Comparison of ENCODE assay signal across 1 cellular context in genomic region chr12:76084277-76085158, GRCh38.
TF ChIP-seq lines count a peak whose summit lies in the region.

A gene with protein sequence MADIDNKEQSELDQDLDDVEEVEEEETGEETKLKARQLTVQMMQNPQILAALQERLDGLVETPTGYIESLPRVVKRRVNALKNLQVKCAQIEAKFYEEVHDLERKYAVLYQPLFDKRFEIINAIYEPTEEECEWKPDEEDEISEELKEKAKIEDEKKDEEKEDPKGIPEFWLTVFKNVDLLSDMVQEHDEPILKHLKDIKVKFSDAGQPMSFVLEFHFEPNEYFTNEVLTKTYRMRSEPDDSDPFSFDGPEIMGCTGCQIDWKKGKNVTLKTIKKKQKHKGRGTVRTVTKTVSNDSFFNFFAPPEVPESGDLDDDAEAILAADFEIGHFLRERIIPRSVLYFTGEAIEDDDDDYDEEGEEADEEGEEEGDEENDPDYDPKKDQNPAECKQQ (minus strand): TSS chr12:76084685. CDS start chr12:76074219, 10,466 bp downstream.

TF ChIP-seq in K562, 482 proteins besides CTCF, POLR2A, EP300 and RAD21 (continued from another document and continues in another):
- TF ChIP-seq, protein P1, sequence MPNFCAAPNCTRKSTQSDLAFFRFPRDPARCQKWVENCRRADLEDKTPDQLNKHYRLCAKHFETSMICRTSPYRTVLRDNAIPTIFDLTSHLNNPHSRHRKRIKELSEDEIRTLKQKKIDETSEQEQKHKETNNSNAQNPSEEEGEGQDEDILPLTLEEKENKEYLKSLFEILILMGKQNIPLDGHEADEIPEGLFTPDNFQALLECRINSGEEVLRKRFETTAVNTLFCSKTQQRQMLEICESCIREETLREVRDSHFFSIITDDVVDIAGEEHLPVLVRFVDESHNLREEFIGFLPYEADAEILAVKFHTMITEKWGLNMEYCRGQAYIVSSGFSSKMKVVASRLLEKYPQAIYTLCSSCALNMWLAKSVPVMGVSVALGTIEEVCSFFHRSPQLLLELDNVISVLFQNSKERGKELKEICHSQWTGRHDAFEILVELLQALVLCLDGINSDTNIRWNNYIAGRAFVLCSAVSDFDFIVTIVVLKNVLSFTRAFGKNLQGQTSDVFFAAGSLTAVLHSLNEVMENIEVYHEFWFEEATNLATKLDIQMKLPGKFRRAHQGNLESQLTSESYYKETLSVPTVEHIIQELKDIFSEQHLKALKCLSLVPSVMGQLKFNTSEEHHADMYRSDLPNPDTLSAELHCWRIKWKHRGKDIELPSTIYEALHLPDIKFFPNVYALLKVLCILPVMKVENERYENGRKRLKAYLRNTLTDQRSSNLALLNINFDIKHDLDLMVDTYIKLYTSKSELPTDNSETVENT (CRISPR knock-in tag; IDR thresholded peaks at IDR 0.05), result peak; percentile 70
- TF ChIP-seq, protein P2, sequence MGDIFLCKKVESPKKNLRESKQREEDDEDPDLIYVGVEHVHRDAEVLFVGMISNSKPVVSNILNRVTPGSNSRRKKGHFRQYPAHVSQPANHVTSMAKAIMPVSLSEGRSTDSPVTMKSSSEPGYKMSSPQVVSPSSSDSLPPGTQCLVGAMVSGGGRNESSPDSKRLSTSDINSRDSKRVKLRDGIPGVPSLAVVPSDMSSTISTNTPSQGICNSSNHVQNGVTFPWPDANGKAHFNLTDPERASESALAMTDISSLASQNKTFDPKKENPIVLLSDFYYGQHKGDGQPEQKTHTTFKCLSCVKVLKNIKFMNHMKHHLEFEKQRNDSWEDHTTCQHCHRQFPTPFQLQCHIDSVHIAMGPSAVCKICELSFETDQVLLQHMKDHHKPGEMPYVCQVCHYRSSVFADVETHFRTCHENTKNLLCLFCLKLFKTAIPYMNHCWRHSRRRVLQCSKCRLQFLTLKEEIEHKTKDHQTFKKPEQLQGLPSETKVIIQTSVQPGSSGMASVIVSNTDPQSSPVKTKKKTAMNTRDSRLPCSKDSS (IDR thresholded peaks at IDR 0.05; ENCODE audit: low read depth, partially characterized antibody), result no peak
- TF ChIP-seq, protein P3, sequence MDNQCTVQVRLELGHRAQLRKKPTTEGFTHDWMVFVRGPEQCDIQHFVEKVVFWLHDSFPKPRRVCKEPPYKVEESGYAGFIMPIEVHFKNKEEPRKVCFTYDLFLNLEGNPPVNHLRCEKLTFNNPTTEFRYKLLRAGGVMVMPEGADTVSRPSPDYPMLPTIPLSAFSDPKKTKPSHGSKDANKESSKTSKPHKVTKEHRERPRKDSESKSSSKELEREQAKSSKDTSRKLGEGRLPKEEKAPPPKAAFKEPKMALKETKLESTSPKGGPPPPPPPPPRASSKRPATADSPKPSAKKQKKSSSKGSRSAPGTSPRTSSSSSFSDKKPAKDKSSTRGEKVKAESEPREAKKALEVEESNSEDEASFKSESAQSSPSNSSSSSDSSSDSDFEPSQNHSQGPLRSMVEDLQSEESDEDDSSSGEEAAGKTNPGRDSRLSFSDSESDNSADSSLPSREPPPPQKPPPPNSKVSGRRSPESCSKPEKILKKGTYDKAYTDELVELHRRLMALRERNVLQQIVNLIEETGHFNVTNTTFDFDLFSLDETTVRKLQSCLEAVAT (IDR thresholded peaks at IDR 0.05), result 0 out of 4 replicates have a peak, but pooled peaks of 1 of the 2 experiments have one; percentile 42
- TF ChIP-seq FOXO4 (CRISPR knock-in tag; IDR thresholded peaks at IDR 0.05), result no peak
- no peak for TF ChIP-seq TEAD2 (tag; IDR thresholded peaks at IDR 0.05)
- TF ChIP-seq SRF (CRISPR knock-in tag; IDR thresholded peaks at IDR 0.05), result peak in 1 of 2 experiments; percentile 46; a peak in 1 of 4 replicates
- TF ChIP-seq U2AF2 (optimal IDR thresholded peaks at IDR 0.05; ENCODE audit: low read depth, low read length), result no peak
- no peak for TF ChIP-seq ZNF561 (CRISPR knock-in tag; conservative IDR thresholded peaks at IDR 0.05)
- TF ChIP-seq ZC3H4 (CRISPR knock-in tag; IDR thresholded peaks at IDR 0.05; ENCODE audit: borderline replicate concordance), result no peak
- no peak for TF ChIP-seq DLX4 (CRISPR knock-in tag; IDR thresholded peaks at IDR 0.05)
- peak; percentile 41; the same call in 1 of the 2 replicates for TF ChIP-seq NFE2 (IDR thresholded peaks at IDR 0.05; ENCODE audit: low read depth)
- peak; percentile 27; the same call in 1 of the 2 replicates for TF ChIP-seq BHLHE40 (IDR thresholded peaks at IDR 0.05; ENCODE audit: low read length)
- no peak for TF ChIP-seq MCM5 (IDR thresholded peaks at IDR 0.05; ENCODE audit: low read depth)
- TF ChIP-seq ZZZ3 (IDR thresholded peaks at IDR 0.05), result no peak
- TF ChIP-seq NEUROD1 (IDR thresholded peaks at IDR 0.05; ENCODE audit: borderline replicate concordance, low read depth, low read length, partially characterized antibody), result peak; percentile 32
- TF ChIP-seq ZNF551 (CRISPR knock-in tag; IDR thresholded peaks at IDR 0.05), result no peak
- TF ChIP-seq KDM1A (IDR thresholded peaks at IDR 0.05), result peak; percentile 78 to 83
- TF ChIP-seq PRDM10 (IDR thresholded peaks at IDR 0.05; ENCODE audit: partially characterized antibody), result no peak
- peak; percentile 74 for TF ChIP-seq POLR2H (tag; IDR thresholded peaks at IDR 0.05; ENCODE audit: low read depth)
- TF ChIP-seq, protein P4, sequence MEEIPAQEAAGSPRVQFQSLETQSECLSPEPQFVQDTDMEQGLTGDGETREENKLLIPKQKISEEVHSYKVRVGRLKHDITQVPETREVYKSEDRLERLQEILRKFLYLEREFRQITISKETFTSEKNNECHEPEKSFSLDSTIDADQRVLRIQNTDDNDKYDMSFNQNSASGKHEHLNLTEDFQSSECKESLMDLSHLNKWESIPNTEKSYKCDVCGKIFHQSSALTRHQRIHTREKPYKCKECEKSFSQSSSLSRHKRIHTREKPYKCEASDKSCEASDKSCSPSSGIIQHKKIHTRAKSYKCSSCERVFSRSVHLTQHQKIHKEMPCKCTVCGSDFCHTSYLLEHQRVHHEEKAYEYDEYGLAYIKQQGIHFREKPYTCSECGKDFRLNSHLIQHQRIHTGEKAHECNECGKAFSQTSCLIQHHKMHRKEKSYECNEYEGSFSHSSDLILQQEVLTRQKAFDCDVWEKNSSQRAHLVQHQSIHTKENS (CRISPR knock-in tag; IDR thresholded peaks at IDR 0.05), result no peak
- TF ChIP-seq CSDE1 (IDR thresholded peaks at IDR 0.05), result peak in 1 of 2 experiments; percentile 98; a peak in 2 of 4 replicates
- no peak for TF ChIP-seq DEAF1 (CRISPR knock-in tag; IDR thresholded peaks at IDR 0.05)
- TF ChIP-seq, protein P5, sequence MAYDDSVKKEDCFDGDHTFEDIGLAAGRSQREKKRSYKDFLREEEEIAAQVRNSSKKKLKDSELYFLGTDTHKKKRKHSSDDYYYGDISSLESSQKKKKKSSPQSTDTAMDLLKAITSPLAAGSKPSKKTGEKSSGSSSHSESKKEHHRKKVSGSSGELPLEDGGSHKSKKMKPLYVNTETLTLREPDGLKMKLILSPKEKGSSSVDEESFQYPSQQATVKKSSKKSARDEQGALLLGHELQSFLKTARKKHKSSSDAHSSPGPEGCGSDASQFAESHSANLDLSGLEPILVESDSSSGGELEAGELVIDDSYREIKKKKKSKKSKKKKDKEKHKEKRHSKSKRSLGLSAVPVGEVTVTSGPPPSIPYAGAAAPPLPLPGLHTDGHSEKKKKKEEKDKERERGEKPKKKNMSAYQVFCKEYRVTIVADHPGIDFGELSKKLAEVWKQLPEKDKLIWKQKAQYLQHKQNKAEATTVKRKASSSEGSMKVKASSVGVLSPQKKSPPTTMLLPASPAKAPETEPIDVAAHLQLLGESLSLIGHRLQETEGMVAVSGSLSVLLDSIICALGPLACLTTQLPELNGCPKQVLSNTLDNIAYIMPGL (CRISPR knock-in tag; IDR thresholded peaks at IDR 0.05), result peak; percentile 83; the same call in 1 of the 2 replicates
- TF ChIP-seq BRD4 (IDR thresholded peaks at IDR 0.05), result peak; percentile 57; the same call in 1 of the 2 replicates
- TF ChIP-seq THRAP3 (IDR thresholded peaks at IDR 0.05; ENCODE audit: borderline replicate concordance), result no peak
- TF ChIP-seq TGIF2 (CRISPR knock-in tag; IDR thresholded peaks at IDR 0.05), result 0 out of 2 replicates have a peak, but pooled peaks have one; percentile 32
- peak; percentile 92 for TF ChIP-seq SUPT5H (IDR thresholded peaks at IDR 0.05)
- no peak for TF ChIP-seq PTTG1 (tag; IDR thresholded peaks at IDR 0.05; ENCODE audit: low read depth)
- peak; percentile 21 for TF ChIP-seq MITF (IDR thresholded peaks at IDR 0.05)
- no peak for TF ChIP-seq ZNF324 (CRISPR knock-in tag; IDR thresholded peaks at IDR 0.05)
- TF ChIP-seq EWSR1 (IDR thresholded peaks at IDR 0.05; ENCODE audit: borderline replicate concordance, low read depth, partially characterized antibody), result no peak
- peak; percentile 40; the same call in 1 of the 2 replicates for TF ChIP-seq TOE1 (IDR thresholded peaks at IDR 0.05; ENCODE audit: borderline replicate concordance)
- TF ChIP-seq TOE1 (CRISPR knock-in tag; IDR thresholded peaks at IDR 0.05; ENCODE audit: borderline replicate concordance, low read depth), result no peak
- TF ChIP-seq ZNF224 (CRISPR knock-in tag; IDR thresholded peaks at IDR 0.05), result peak; percentile 48; the same call in 1 of the 2 replicates
- no peak for TF ChIP-seq SRSF9 (IDR thresholded peaks at IDR 0.05; ENCODE audit: borderline replicate concordance, low read depth, low read length)
- TF ChIP-seq BMI1 (IDR thresholded peaks at IDR 0.05; ENCODE audit: low read length), result peak; percentile 94
- TF ChIP-seq ZNF57 (CRISPR knock-in tag; IDR thresholded peaks at IDR 0.05), result no peak
- no peak for TF ChIP-seq RNF219 (CRISPR knock-in tag; IDR thresholded peaks at IDR 0.05)
